ENCODE assay signal across 17 cellular contexts in genomic region chr16:85014311-85014710, GRCh38. TPM values are rescaled to one million over a fixed set of nuclear protein-coding genes. Genes with fewer than 3 reads are reported as not detected.
DNase-seq lines count a peak whose midpoint lies in the region; ATAC-seq and TF ChIP-seq lines count a peak whose summit lies in the region.
"Had no signal": no experiment of that assay in that cellular context is flagged by ENCODE, and none has a peak within 500 bp of the region (broad histone marks: within the 10 kb centered on the region; RNA-seq: fewer than 3 reads in every experiment).

No MANE protein-coding gene starts in this region.

- peak overlapping the region; percentile 72 for H3K4me3 Mint-ChIP-seq in CD4-positive, alpha-beta T cell

- no peaks in the 10 kb centered on the region for H3K27me3 ChIP-seq in CD4-positive, alpha-beta T cell (ENCODE audit: control insufficient read depth, insufficient read depth, low read length)

- H3K4me1 Mint-ChIP-seq in CD4-positive, alpha-beta T cell (ENCODE audit: low read depth), result peaks cover 41% of the 10 kb centered on the region

- no peak overlapping the region for H3K27ac ChIP-seq in CD4-positive, alpha-beta T cell (ENCODE audit: low read depth, low read length)
- no peak overlapping the region for H3K27ac ChIP-seq in OCI-LY7 (ENCODE audit: low read depth, low read length, poor library complexity, severe bottlenecking)

- no peak overlapping the region for H2AFZ ChIP-seq in OCI-LY7 (ENCODE audit: low read length)

- no peak for TF ChIP-seq CTCF in CD4-positive, alpha-beta T cell (IDR thresholded peaks at IDR 0.05)
- TF ChIP-seq CTCF in NB4 (IDR thresholded peaks at IDR 0.05; ENCODE audit: low read depth, low read length) (no peak), OCI-LY7 (conservative IDR thresholded peaks at IDR 0.05; ENCODE audit: low read length) (no peak)

- no peaks in the 10 kb centered on the region for H3K9me2 ChIP-seq in OCI-LY7 (ENCODE audit: insufficient read depth, low read length)

- H3K4me3 ChIP-seq in NB4 (ENCODE audit: low read depth, low read length), result no peak overlapping the region
- no peak overlapping the region for H3K4me3 ChIP-seq in OCI-LY7 (ENCODE audit: low read depth, low read length, poor library complexity, severe bottlenecking)

- DNase-seq in CD4-positive, alpha-beta T cell, result no peak
- DNase-seq in NB4 (ENCODE audit: low read depth) (peak; percentile 33), left colon (no peak), renal cortical epithelial cell (ENCODE audit: low read depth) (peak; percentile 81), HUDEP-2 (lab: John Stamatoyannopoulos, UW; ENCODE audit: unreplicated experiment in 76 of 76) (no peak), OCI-LY7 (ENCODE audit: low spot score) (no peak), GM03348 (ENCODE audit: low spot score) (no peak)
- DNase-seq: C1 segment of cervical spinal cord, COR-L47, EL, H7, NCI-H1417 treated with DMSO at 0.1 percent for 48 hours, NCI-H2029, NCI-H2171 treated with DMSO at 0.1 percent for 48 hours, NCI-H446 treated with DMSO at 0.1 percent for 48 hours, NCI-H774 had no signal

- H3K4me2 ChIP-seq in OCI-LY7 (ENCODE audit: low read length), result no peak overlapping the region

- no peaks in the 10 kb centered on the region for H3K9me3 Mint-ChIP-seq in CD4-positive, alpha-beta T cell

- no peaks in the 10 kb centered on the region for H3K27me3 Mint-ChIP-seq in CD4-positive, alpha-beta T cell

- H3K36me3 ChIP-seq in OCI-LY7 (ENCODE audit: insufficient read depth, low read length), result no peaks in the 10 kb centered on the region

- H3K27ac Mint-ChIP-seq in CD4-positive, alpha-beta T cell, result no peak overlapping the region

- H3K9me3 ChIP-seq in CD4-positive, alpha-beta T cell (ENCODE audit: control insufficient read depth, low read length), result no peaks in the 10 kb centered on the region
- no peaks in the 10 kb centered on the region for H3K9me3 ChIP-seq in OCI-LY7 (ENCODE audit: low read length)

- peaks cover 8% of the 10 kb centered on the region for H3K4me1 ChIP-seq in OCI-LY7 (ENCODE audit: insufficient read depth, low read length, poor library complexity, severe bottlenecking)

- intact Hi-C loops in CD4-positive, alpha-beta T cell (cut with DNase I, micrococcal nuclease), result loop anchor here in 1 of 2 experiments (5.0 to 10.0 kb wide), 4 partner anchors 43 to 900 kb away; partner anchors contain the start of genes COX4I1, EMC8 and MBTPS1
- intact Hi-C loops in left colon (cut with DNase I, micrococcal nuclease), result no loop called here
- intact Hi-C loops in OCI-LY7 (cut with micrococcal nuclease; ENCODE audit: unreplicated experiment), result loop anchor here (5.0 kb wide), 1 partner anchor 73 kb away; no protein-coding TSS in a partner anchor

- no peaks in the 10 kb centered on the region; the same call in 1 of the 2 replicates for H4K20me1 ChIP-seq in OCI-LY7 (ENCODE audit: insufficient read depth, low read length)

- no peak for ATAC-seq in CD4-positive, alpha-beta T cell (ENCODE audit: poor library complexity)
- ATAC-seq in left colon, result peak; percentile 60
- ATAC-seq: Panc1 had no signal

- TF ChIP-seq POLR2A in NB4 (IDR thresholded peaks at IDR 0.05; ENCODE audit: extremely low read depth, insufficient read length), result no peak

- no TSS peak for BruUV-seq in OCI-LY7 (replicated peaks; lab: Mats Ljungman, UMichigan)

- POLR2A ChIA-PET in CD4-positive, alpha-beta T cell (lab: Charles Lee), result no interaction called here
- POLR2A ChIA-PET in OCI-LY7 (lab: Charles Lee), result no interaction called here

- peaks cover 16% of the 10 kb centered on the region; the same call in 1 of the 2 replicates for H3K79me2 ChIP-seq in OCI-LY7 (ENCODE audit: insufficient read depth, low read depth, low read length)

- H3K36me3 Mint-ChIP-seq in CD4-positive, alpha-beta T cell (ENCODE audit: low read depth), result peaks cover 12% of the 10 kb centered on the region

- CTCF ChIA-PET in CD4-positive, alpha-beta T cell (lab: Charles Lee), result interaction anchor here (1.3 kb wide), 1 partner anchor 62 kb away, joined by 3 read pairs; no protein-coding TSS in a partner anchor
- CTCF ChIA-PET in OCI-LY7 (lab: Charles Lee; ENCODE audit: unreplicated experiment), result no interaction called here

RNA-seq across cellular contexts. Expression of gene ZDHHC7, which starts 3.0 kb away (rescaled TPM):
- 10 to 100 TPM; 39.8 to 44.6 TPM for total RNA-seq in CD4-positive, alpha-beta T cell
- total RNA-seq in left colon (10 to 100 TPM; 73.9 to 76.9 TPM), renal cortical epithelial cell (133 and 137 TPM in 2 replicates), OCI-LY7 (2022) (22.5 and 24.1 TPM in 2 replicates)
- 17.3 and 24.3 TPM in 2 replicates for total RNA-seq in OCI-LY7 (2014; rRNA removed; shearing (Covaris generic))

RNA-seq across cellular contexts. Expression of gene KIAA0513, which starts 13.3 kb away (rescaled TPM):
- total RNA-seq in CD4-positive, alpha-beta T cell, result 10 to 100 TPM in 1 of 2 experiments, 1 to 10 TPM in 1; 9.0 to 10.9 TPM
- total RNA-seq in left colon (10 to 100 TPM; 28.9 to 40.3 TPM), renal cortical epithelial cell (7.5 and 20.3 TPM in 2 replicates), OCI-LY7 (2022) (0.88 and 1.3 TPM in 2 replicates)
- total RNA-seq in OCI-LY7 (2014; rRNA removed; shearing (Covaris generic)), result 0.59 and 4.8 TPM in 2 replicates

Comparison
In these comparisons a context has a peak if more than half of its experiments do, and no peak if none do; other contexts are left out.
1. DNase-seq: peak in NB4 (single experiment) and renal cortical epithelial cell (single experiment); none in CD4-positive, alpha-beta T cell (0 of 10), left colon (0 of 2), HUDEP-2 (0 of 76), OCI-LY7 (single experiment) and GM03348 (single experiment).